Comparison of ENCODE assay signal across 15 cellular contexts in genomic region chr11:10875430-10876021, GRCh38.
"Had no signal": no experiment of that assay in that cellular context is flagged by ENCODE, and none has a peak within 500 bp of the region (broad histone marks: within the 10 kb centered on the region; RNA-seq: fewer than 3 reads in every experiment).

No MANE protein-coding gene starts in this region.

- ATAC-seq: left lobe of liver; mucosa of descending colon; naive thymus-derived CD8-positive, alpha-beta T cell; stimulated activated memory B cell treated with anti-CD40 and anti-IgM and Interleukin-4, amounts not matched to agents 10 μg/mL and 1 μg/mL and 100 μg/mL, for 72 hours had no signal

- H3K9me3 ChIP-seq: neutrophil, thyroid gland had no signal

- H3K27ac Mint-ChIP-seq: activated naive CD8-positive, alpha-beta T cell treated with anti-CD3 and anti-CD28 coated beads for 36 hours; memory B cell; naive thymus-derived CD8-positive, alpha-beta T cell; stimulated activated memory B cell treated with anti-CD40 and anti-IgM and Interleukin-4, amounts not matched to agents 10 μg/mL and 1 μg/mL and 100 μg/mL, for 72 hours had no signal

- H3K27me3 Mint-ChIP-seq: activated naive CD8-positive, alpha-beta T cell treated with anti-CD3 and anti-CD28 coated beads for 36 hours; central memory CD8-positive, alpha-beta T cell; memory B cell; naive thymus-derived CD8-positive, alpha-beta T cell; stimulated activated memory B cell treated with anti-CD40 and anti-IgM and Interleukin-4, amounts not matched to agents 10 μg/mL and 1 μg/mL and 100 μg/mL, for 72 hours had no signal

- DNase-seq: activated CD4-positive, alpha-beta T cell treated with anti-CD3 and anti-CD28 coated beads, Interleukin-2, amount 50 U/mL, for 1 hour; activated CD8-positive, alpha-beta memory T cell treated with anti-CD3 and anti-CD28 coated beads for 24 hours; activated naive CD8-positive, alpha-beta T cell treated with anti-CD3 and anti-CD28 coated beads for 36 hours; cortex of kidney; effector memory CD4-positive, alpha-beta T cell; hippocampal formation; mucosa of descending colon; naive thymus-derived CD8-positive, alpha-beta T cell; posterior cingulate gyrus; thyroid gland had no signal

- H3K4me3 Mint-ChIP-seq: activated naive CD8-positive, alpha-beta T cell treated with anti-CD3 and anti-CD28 coated beads for 36 hours; central memory CD8-positive, alpha-beta T cell; memory B cell; naive thymus-derived CD8-positive, alpha-beta T cell; stimulated activated memory B cell treated with anti-CD40 and anti-IgM and Interleukin-4, amounts not matched to agents 10 μg/mL and 1 μg/mL and 100 μg/mL, for 72 hours had no signal

- H3K27me3 ChIP-seq: neutrophil, thyroid gland had no signal

- H3K36me3 ChIP-seq: neutrophil, thyroid gland had no signal

- H3K27ac ChIP-seq: neutrophil, thyroid gland had no signal

- H3K4me3 ChIP-seq: mucosa of descending colon, thyroid gland had no signal
